20 cellular contexts compared by ENCODE assay signal in the genomic region with DNA sequence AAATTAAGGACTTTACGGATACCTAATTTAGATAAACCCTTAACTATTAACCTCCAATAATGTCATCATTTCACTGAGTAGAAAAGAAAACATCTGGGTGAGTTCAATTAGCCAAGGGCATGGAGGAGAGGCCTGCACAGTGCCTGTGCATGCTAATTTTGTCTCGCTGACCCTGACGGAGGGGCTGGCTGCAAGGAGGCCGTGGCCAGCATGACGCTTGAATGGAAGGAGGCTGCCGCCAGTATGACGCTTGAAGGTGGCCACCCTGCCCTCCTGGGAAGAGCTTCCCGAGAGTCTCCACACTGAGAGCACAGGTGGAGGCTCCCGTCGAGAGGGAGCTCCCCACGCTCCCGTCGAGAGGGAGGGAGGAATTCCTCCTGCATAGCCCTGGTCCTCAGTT.
DNase-seq lines count a peak whose midpoint lies in the region; TF ChIP-seq lines count a peak whose summit lies in the region.
"Had no signal": no experiment of that assay in that cellular context is flagged by ENCODE, and none has a peak within 500 bp of the region (broad histone marks: within the 10 kb centered on the region; RNA-seq: fewer than 3 reads in every experiment).

No MANE protein-coding gene starts in this region.

- DNase-seq in NCI-H748 (lab: John Stamatoyannopoulos, UW; ENCODE audit: unreplicated experiment) (peak; percentile 30), NCI-H748 treated with DMSO at 0.1 percent for 48 hours (lab: John Stamatoyannopoulos, UW) (no peak), SK-N-SH (peak; percentile 72), esophagus muscularis mucosa (ENCODE audit: extremely low spot score) (peak; percentile 79), osteocyte (ENCODE audit: extremely low spot score, unreplicated experiment) (peak; percentile 69), GOT3 (lab: John Stamatoyannopoulos, UW) (no peak), OCI-LY7 (ENCODE audit: low spot score) (no peak)
- DNase-seq in activated effector memory CD4-positive, alpha-beta T cell treated with Interleukin-2 at 50 U/mL for 16 hours: no peak
- DNase-seq: AML-193; BE2C; Caco-2; CD4-positive, CD25-positive, alpha-beta regulatory T cell; CD8-positive, alpha-beta T cell; DMS79; EL; GDM1; GM23248; H9 had no signal

- H3K9ac ChIP-seq in SK-N-SH: no peak overlapping the region
- H3K9ac ChIP-seq: GM23248 had no signal

- POLR2A ChIA-PET in SK-N-SH (lab: Yijun Ruan, JAX): no interaction called here
- POLR2A ChIA-PET in OCI-LY7 (lab: Charles Lee): no interaction called here

- H3K4me3 ChIP-seq in SK-N-SH (ENCODE audit: low read depth in 2 of 2, low read length in 1 of 2) (no peak overlapping the region), esophagus muscularis mucosa (no peak overlapping the region), OCI-LY7 (ENCODE audit: low read depth, low read length, poor library complexity, severe bottlenecking) (no peak overlapping the region)
- H3K4me3 ChIP-seq: GM12878, GM23248 had no signal

- no peak overlapping the region for H2AFZ ChIP-seq in SK-N-SH (ENCODE audit: low read depth)
- no peak overlapping the region for H2AFZ ChIP-seq in OCI-LY7 (ENCODE audit: low read length)
- H2AFZ ChIP-seq: GM23248 had no signal

- H4K20me1 ChIP-seq in SK-N-SH (ENCODE audit: insufficient read depth) (no peaks in the 10 kb centered on the region), OCI-LY7 (ENCODE audit: insufficient read depth, low read length) (no peaks in the 10 kb centered on the region)

- H3K79me2 ChIP-seq in SK-N-SH (ENCODE audit: insufficient read depth) (no peaks in the 10 kb centered on the region), OCI-LY7 (ENCODE audit: insufficient read depth, low read depth, low read length) (no peaks in the 10 kb centered on the region)

- H3K27ac Mint-ChIP-seq in osteocyte (ENCODE audit: unreplicated experiment): no peak overlapping the region
- H3K27ac Mint-ChIP-seq: CD8-positive, alpha-beta T cell; H9 had no signal

- TF ChIP-seq CTCF in SK-N-SH (IDR thresholded peaks at IDR 0.05): no peak
- TF ChIP-seq CTCF in esophagus muscularis mucosa (IDR thresholded peaks at IDR 0.05): no peak
- TF ChIP-seq CTCF in osteocyte (IDR thresholded peaks at IDR 0.05): no peak
- no peak for TF ChIP-seq CTCF in OCI-LY7 (conservative IDR thresholded peaks at IDR 0.05; ENCODE audit: low read length)

- H3K27ac ChIP-seq in SK-N-SH (ENCODE audit: low read depth in 2 of 2, low read length in 1 of 2) (peak overlapping the region in 1 of 2 experiments; percentile 8; a peak in 1 of 4 replicates), esophagus muscularis mucosa (replicated peaks in 1 of 4) (no peak overlapping the region), OCI-LY7 (ENCODE audit: low read depth, low read length, poor library complexity, severe bottlenecking) (no peak overlapping the region)
- H3K27ac ChIP-seq: 22Rv1, GM23248 had no signal

- H3K4me1 Mint-ChIP-seq in osteocyte (ENCODE audit: unreplicated experiment): no peaks in the 10 kb centered on the region
- H3K4me1 Mint-ChIP-seq: CD4-positive, CD25-positive, alpha-beta regulatory T cell had no signal

- H3K4me3 Mint-ChIP-seq in osteocyte (ENCODE audit: unreplicated experiment): no peak overlapping the region
- H3K4me3 Mint-ChIP-seq: CD4-positive, CD25-positive, alpha-beta regulatory T cell; CD8-positive, alpha-beta T cell; H9 had no signal

- no peaks in the 10 kb centered on the region for H3K36me3 Mint-ChIP-seq in osteocyte (ENCODE audit: unreplicated experiment)
- H3K36me3 Mint-ChIP-seq: CD4-positive, CD25-positive, alpha-beta regulatory T cell; CD8-positive, alpha-beta T cell had no signal

- CTCF ChIA-PET in SK-N-SH (lab: Yijun Ruan, JAX) (interaction anchor here (0.9 to 2.6 kb wide), 2 partner anchors 29 to 1061 kb away, joined by 3 to 11 read pairs; no protein-coding TSS in a partner anchor), OCI-LY7 (lab: Charles Lee; ENCODE audit: unreplicated experiment) (no interaction called here)

- 19% methylated on average over 2 of the region's 13 CpGs for WGBS in SK-N-SH (ENCODE audit: low lambda C conversion rate)
- WGBS in esophagus muscularis mucosa: 85% methylated on average over 7 of the region's 13 CpGs

- H3F3A ChIP-seq in SK-N-SH (replicated peaks; ENCODE audit: insufficient read depth): no peaks in the 10 kb centered on the region

- no peaks in the 10 kb centered on the region for H3K9me3 ChIP-seq in SK-N-SH
- H3K9me3 ChIP-seq in esophagus muscularis mucosa: no peaks in the 10 kb centered on the region
- peaks cover 8% of the 10 kb centered on the region; the same call in 1 of the 2 replicates for H3K9me3 ChIP-seq in OCI-LY7 (ENCODE audit: low read length)
- H3K9me3 ChIP-seq: BE2C, Caco-2 had no signal

- peaks cover 34% of the 10 kb centered on the region for H3K27me3 Mint-ChIP-seq in osteocyte (ENCODE audit: unreplicated experiment)

- H3K4me1 ChIP-seq in SK-N-SH (ENCODE audit: control insufficient read depth in 1 of 2, insufficient read depth in 2 of 2, low read depth in 1 of 2, low read length in 1 of 2) (peaks cover 0 to 24% of the 10 kb centered on the region in 2 experiments; a peak in 1 of 4 replicates), esophagus muscularis mucosa (no peaks in the 10 kb centered on the region), OCI-LY7 (ENCODE audit: insufficient read depth, low read length, poor library complexity, severe bottlenecking) (peaks cover 16% of the 10 kb centered on the region)
- H3K4me1 ChIP-seq: BE2C, Caco-2 had no signal

- no peak for TF ChIP-seq RAD21 in SK-N-SH (IDR thresholded peaks at IDR 0.05; ENCODE audit: low read length)

- no peak for TF ChIP-seq POLR2A in esophagus muscularis mucosa (IDR thresholded peaks at IDR 0.05; ENCODE audit: low read depth)

- H3K4me2 ChIP-seq in SK-N-SH: no peak overlapping the region
- H3K4me2 ChIP-seq in OCI-LY7 (ENCODE audit: low read length): no peak overlapping the region

- H3K27me3 ChIP-seq in SK-N-SH (ENCODE audit: insufficient read depth) (no peaks in the 10 kb centered on the region), esophagus muscularis mucosa (peaks cover 0 to 37% (median 2%) of the 10 kb centered on the region in 4 donors)
- H3K27me3 ChIP-seq: BE2C had no signal

- intact Hi-C loops in esophagus muscularis mucosa (cut with DNase I) (no loop called here), OCI-LY7 (cut with micrococcal nuclease; ENCODE audit: unreplicated experiment) (loop anchor here (5.0 kb wide), 1 partner anchor 33 kb away; no protein-coding TSS in a partner anchor)

- BruUV-seq in OCI-LY7 (replicated peaks; lab: Mats Ljungman, UMichigan): no TSS peak

- H3K36me3 ChIP-seq in SK-N-SH (replicated peaks in 1 of 2; ENCODE audit: control insufficient read depth in 1 of 2, insufficient read depth in 2 of 2, low read length in 1 of 2) (no peaks in the 10 kb centered on the region), esophagus muscularis mucosa (no peaks in the 10 kb centered on the region), OCI-LY7 (ENCODE audit: insufficient read depth, low read length) (no peaks in the 10 kb centered on the region; the same call in 1 of the 2 replicates)
- H3K36me3 ChIP-seq: BE2C had no signal

- H3K9me2 ChIP-seq in SK-N-SH (no peaks in the 10 kb centered on the region), OCI-LY7 (ENCODE audit: insufficient read depth, low read length) (no peaks in the 10 kb centered on the region)

- TF ChIP-seq EP300 in SK-N-SH (IDR thresholded peaks at IDR 0.05; ENCODE audit: borderline replicate concordance in 1 of 2, low read depth in 1 of 2, low read length in 1 of 2) (no peak), esophagus muscularis mucosa (IDR thresholded peaks at IDR 0.05) (no peak)

- H3K9me3 Mint-ChIP-seq in osteocyte (ENCODE audit: unreplicated experiment): no peaks in the 10 kb centered on the region
- H3K9me3 Mint-ChIP-seq: CD8-positive, alpha-beta T cell; H9 had no signal

TF ChIP-seq in SK-N-SH, 30 proteins besides CTCF, POLR2A, EP300 and RAD21:
- TF ChIP-seq RCOR1 (IDR thresholded peaks at IDR 0.05; ENCODE audit: low read length): peak; percentile 41; the same call in 1 of the 2 replicates
- TF ChIP-seq MXI1 (IDR thresholded peaks at IDR 0.05; ENCODE audit: low read depth, low read length): peak; percentile 39; the same call in 1 of the 2 replicates
- no peak for TF ChIP-seq YY1 (IDR thresholded peaks at IDR 0.05; ENCODE audit: low read depth)

Comparison
In these comparisons a context has a peak if more than half of its experiments do, and no peak if none do; other contexts are left out.
1. DNase-seq: peak in NCI-H748 (single experiment), SK-N-SH (single experiment), esophagus muscularis mucosa (single experiment) and osteocyte (single experiment); none in NCI-H748 treated with DMSO at 0.1 percent for 48 hours (single experiment), GOT3 (single experiment), activated effector memory CD4-positive, alpha-beta T cell treated with Interleukin-2 at 50 U/mL for 16 hours (single experiment) and OCI-LY7 (single experiment).